Comparison of ENCODE assay signal across 8 cellular contexts in the genomic region with DNA sequence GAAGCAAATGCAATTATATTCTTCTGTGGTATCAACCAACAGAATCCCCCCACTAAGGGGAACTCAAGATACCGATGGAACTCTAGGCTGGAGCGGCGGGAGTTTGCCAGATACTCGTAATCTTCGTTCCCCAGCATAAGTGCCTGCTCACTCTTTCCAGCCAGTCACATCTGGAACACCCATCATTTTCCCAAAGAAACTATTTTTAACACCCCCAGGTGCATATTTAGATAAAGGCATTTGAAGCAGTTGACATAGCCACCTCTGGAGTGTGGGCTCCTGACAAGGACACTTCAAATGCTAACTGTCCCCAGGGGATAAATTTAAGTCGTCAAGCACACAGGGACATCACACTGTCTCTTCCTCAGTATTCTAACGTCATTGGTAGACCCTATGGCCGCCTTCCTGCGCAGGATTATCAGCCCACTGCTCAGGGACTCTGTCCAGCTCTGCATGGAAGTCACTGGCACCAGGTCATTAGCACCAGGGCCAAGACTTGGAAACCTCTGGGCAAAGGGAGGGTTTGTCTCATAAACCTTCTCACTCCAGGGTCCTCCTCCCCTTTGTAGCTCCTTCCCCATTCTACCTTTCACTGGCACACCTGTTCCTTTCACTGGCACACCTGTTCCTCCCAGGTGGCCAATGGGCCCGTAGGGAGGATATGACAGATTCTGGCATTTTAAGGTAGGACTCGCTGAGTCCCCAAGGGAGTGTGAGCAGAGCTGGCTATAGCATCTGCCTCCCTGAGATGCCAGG. TPM values are rescaled to one million over a fixed set of nuclear protein-coding genes. Genes with fewer than 3 reads are reported as not detected.
DNase-seq lines count a peak whose midpoint lies in the region; ATAC-seq, FAIRE-seq and TF ChIP-seq lines count a peak whose summit lies in the region.

No MANE protein-coding gene starts in this region.

- POLR2A ChIA-PET in PC-9 (lab: Charles Lee; ENCODE audit: unreplicated experiment) = interaction anchor here (0.6 kb wide), 1 partner anchor 12 kb away, joined by 8 read pairs; no protein-coding TSS in a partner anchor

- FAIRE-seq in GM12892 (lab: Jason Lieb, UNC) = peak; percentile 44

- ATAC-seq in HG03108 (IDR thresholded peaks at IDR 0.05; ENCODE audit: unreplicated experiment) = no peak

- no peaks in the 10 kb centered on the region for H4K20me1 ChIP-seq in PC-9 (ENCODE audit: insufficient read depth)

- peak overlapping the region; percentile 94 for H3K4me2 ChIP-seq in PC-9

- no peaks in the 10 kb centered on the region for H3K27me3 ChIP-seq in PC-9 (ENCODE audit: insufficient read depth, low read depth)
- no peaks in the 10 kb centered on the region for H3K27me3 ChIP-seq in esophagus squamous epithelium

- TF ChIP-seq POLR2A in GM12892 (IDR thresholded peaks at IDR 0.05; ENCODE audit: low read depth, low read length) (no peak), esophagus squamous epithelium (IDR thresholded peaks at IDR 0.05) (no peak)

- peaks cover 31% of the 10 kb centered on the region for H3K4me1 ChIP-seq in PC-9 (replicated peaks; ENCODE audit: insufficient read depth)
- peaks cover 13 to 58% (median 24%) of the 10 kb centered on the region in 3 donors for H3K4me1 ChIP-seq in esophagus squamous epithelium

- DNase-seq in GM12892 (ENCODE audit: insufficient read length) (no peak), PC-9 (no peak), esophagus squamous epithelium (lab: John Stamatoyannopoulos, UW) (no peak), retinal pigment epithelial cell (ENCODE audit: low read depth) (no peak), activated gamma-delta T cell treated with Interleukin-2 at 50 U/mL for 16 hours (no peak), NCI-H187 treated with DMSO at 0.1 percent for 48 hours (lab: John Stamatoyannopoulos, UW) (no peak), HK-2 (ENCODE audit: unreplicated experiment) (no peak)

- 51 to 59% methylated on average over 10 of the region's 11 CpGs for WGBS in esophagus squamous epithelium, 2 donors

- CTCF ChIA-PET in PC-9 (lab: Charles Lee) = interaction anchor here (0.6 to 5.6 kb wide), 4 partner anchors 10 to 338 kb away, joined by 3 to 29 read pairs (median 4); no protein-coding TSS in a partner anchor

- H3K9me3 ChIP-seq in PC-9 (ENCODE audit: insufficient read depth, low read depth) = no peaks in the 10 kb centered on the region
- H3K9me3 ChIP-seq in esophagus squamous epithelium = no peaks in the 10 kb centered on the region

- H3K4me3 ChIP-seq in PC-9 = peak overlapping the region; percentile 82
- peak overlapping the region; percentile 63 to 93 (median 74) for H3K4me3 ChIP-seq in esophagus squamous epithelium
- peak overlapping the region; percentile 53 for H3K4me3 ChIP-seq in retinal pigment epithelial cell (ENCODE audit: low read length)

- TSS peak; percentile 76 for BruUV-seq in PC-9 (replicated peaks; lab: Mats Ljungman, UMichigan)

- TF ChIP-seq CTCF in PC-9 (conservative IDR thresholded peaks at IDR 0.05) = no peak
- TF ChIP-seq CTCF in esophagus squamous epithelium (IDR thresholded peaks at IDR 0.05) = no peak
- TF ChIP-seq CTCF in retinal pigment epithelial cell (conservative IDR thresholded peaks at IDR 0.05; ENCODE audit: low read depth, low read length) = no peak

- intact Hi-C loops in PC-9 (cut with micrococcal nuclease; ENCODE audit: unreplicated experiment) (no loop called here), esophagus squamous epithelium (cut with DNase I) (loop anchor here (5.0 kb wide), 1 partner anchor 114 kb away; a partner anchor contains a TSS)

- H3K79me2 ChIP-seq in PC-9 (ENCODE audit: low read depth) = no peaks in the 10 kb centered on the region

- H3K36me3 ChIP-seq in PC-9 (ENCODE audit: low read depth) (no peaks in the 10 kb centered on the region), esophagus squamous epithelium (no peaks in the 10 kb centered on the region)

- 0 out of 2 replicates have a peak overlapping the region, but pooled peaks have one; percentile 67 for H3K27ac ChIP-seq in PC-9
- H3K27ac ChIP-seq in esophagus squamous epithelium = peak overlapping the region; percentile 95 to 97 (median 96)

- H3K9me2 ChIP-seq in PC-9 (ENCODE audit: insufficient read depth) = no peaks in the 10 kb centered on the region

- H3F3A ChIP-seq in PC-9 (ENCODE audit: insufficient read depth, low read depth) = peaks cover 38% of the 10 kb centered on the region; the same call in 1 of the 2 replicates

- H2AFZ ChIP-seq in PC-9 = peak overlapping the region; percentile 90

RNA-seq across cellular contexts. Expression of a gene that starts 48.8 kb away (rescaled TPM):
- 266 TPM for polyA plus RNA-seq in GM12892 (2012; ENCODE audit: missing spikeins)
- 404 and 584 TPM in 2 replicates for total RNA-seq in PC-9 (2021)
- 100 to 1,000 TPM; 358 to 544 (median 443) TPM for total RNA-seq in esophagus squamous epithelium
